ENCODE assay signal across 32 cellular contexts in genomic region chr9:83800236-83801033, GRCh38.
"Had no signal": no experiment of that assay in that cellular context is flagged by ENCODE, and none has a peak within 500 bp of the region (broad histone marks: within the 10 kb centered on the region; RNA-seq: fewer than 3 reads in every experiment).

No MANE protein-coding gene starts in this region.

- ATAC-seq: activated CD8-positive, alpha-beta T cell treated with anti-CD3 and anti-CD28 coated beads for 36 hours; activated T-cell treated with anti-CD3 and anti-CD28 coated beads, Interleukin-2, amount 50 U/mL, for 72 hours; activated T-helper 17 cell treated with anti-CD3 and anti-CD28 coated beads, Interleukin-2, amount 50 U/mL, for 72 hours had no signal

- H3K36me3 Mint-ChIP-seq: activated naive CD8-positive, alpha-beta T cell treated with anti-CD3 and anti-CD28 coated beads for 36 hours had no signal

- H3K27me3 Mint-ChIP-seq: activated B cell treated with CpG ODN at 0.5 μM for 24 hours; activated CD8-positive, alpha-beta T cell treated with anti-CD3 and anti-CD28 coated beads for 36 hours; activated naive CD8-positive, alpha-beta T cell treated with anti-CD3 and anti-CD28 coated beads for 36 hours; activated T-helper 17 cell treated with anti-CD3 and anti-CD28 coated beads, Interleukin-2, amount 50 U/mL, for 72 hours; central memory CD8-positive, alpha-beta T cell had no signal

- H3K27me3 ChIP-seq: ascending aorta, cardiac muscle cell, colonic mucosa had no signal

- H3K36me3 ChIP-seq: colonic mucosa had no signal

- H3K4me3 ChIP-seq: ascending aorta, cardiac muscle cell, colonic mucosa had no signal

- H3K4me1 ChIP-seq: ascending aorta, colonic mucosa had no signal

- H3K27ac ChIP-seq: ascending aorta, cardiac muscle cell, colonic mucosa, VCaP had no signal

- H3K9me3 Mint-ChIP-seq: activated B cell treated with CpG ODN at 0.5 μM for 24 hours; activated CD8-positive, alpha-beta T cell treated with anti-CD3 and anti-CD28 coated beads for 36 hours; activated naive CD8-positive, alpha-beta T cell treated with anti-CD3 and anti-CD28 coated beads for 36 hours; activated T-cell treated with anti-CD3 and anti-CD28 coated beads, Interleukin-2, amount 50 U/mL, for 72 hours; activated T-helper 17 cell treated with anti-CD3 and anti-CD28 coated beads, Interleukin-2, amount 50 U/mL, for 72 hours; central memory CD8-positive, alpha-beta T cell had no signal

- H3K4me1 Mint-ChIP-seq: activated B cell treated with CpG ODN at 0.5 μM for 24 hours; activated naive CD8-positive, alpha-beta T cell treated with anti-CD3 and anti-CD28 coated beads for 36 hours; activated T-helper 17 cell treated with anti-CD3 and anti-CD28 coated beads, Interleukin-2, amount 50 U/mL, for 72 hours; central memory CD8-positive, alpha-beta T cell had no signal

- DNase-seq: activated B cell treated with CpG ODN at 0.5 μM for 24 hours; activated CD4-positive, alpha-beta T cell treated with anti-CD3 and anti-CD28 coated beads for 48 hours; activated CD4-positive, alpha-beta T cell treated with anti-CD3 and anti-CD28 coated beads, Interleukin-2, amount 50 U/mL, for 4 hours; activated CD4-positive, CD25-positive, alpha-beta regulatory T cell treated with anti-CD3 and anti-CD28 coated beads, Interleukin-2, amount 50 U/mL, for 72 hours; activated CD8-positive, alpha-beta T cell treated with anti-CD3 and anti-CD28 coated beads for 36 hours; activated effector memory CD4-positive, alpha-beta T cell treated with anti-CD3 and anti-CD28 coated beads, Interleukin-2, amount 50 U/mL, for 16 hours; activated naive CD4-positive, alpha-beta T cell; activated naive CD4-positive, alpha-beta T cell treated with anti-CD3 and anti-CD28 coated beads, Interleukin-2, amount 50 U/mL, for 16 hours; activated naive CD8-positive, alpha-beta T cell treated with anti-CD3 and anti-CD28 coated beads for 36 hours; activated T-cell treated with anti-CD3 and anti-CD28 coated beads, Interleukin-2, amount 50 U/mL, for 1 hour; activated T-cell treated with anti-CD3 and anti-CD28 coated beads, Interleukin-2, amount 50 U/mL, for 72 hours; amygdala; colonic mucosa; NCI-H1048; NCI-H1105 treated with DMSO at 0.1 percent for 48 hours; NCI-H1436; NCI-H1694; NCI-H1930; NCI-H2081 treated with DMSO at 0.1 percent for 48 hours; NCI-H510A treated with DMSO at 0.1 percent for 48 hours; NCI-H526 treated with DMSO at 0.1 percent for 48 hours; NK-92 treated with Interleukin-12 subunit alpha and Interleukin-12 subunit beta, amount 100 ng/mL, for 24 hours; Right ventricle myocardium superior; SW 1271; T-helper 1 cell; T-helper 2 cell; T-helper 9 cell had no signal

- H3K27ac Mint-ChIP-seq: activated B cell treated with CpG ODN at 0.5 μM for 24 hours; activated CD8-positive, alpha-beta T cell treated with anti-CD3 and anti-CD28 coated beads for 36 hours; activated naive CD8-positive, alpha-beta T cell treated with anti-CD3 and anti-CD28 coated beads for 36 hours; activated T-cell treated with anti-CD3 and anti-CD28 coated beads, Interleukin-2, amount 50 U/mL, for 72 hours; activated T-helper 17 cell treated with anti-CD3 and anti-CD28 coated beads, Interleukin-2, amount 50 U/mL, for 72 hours had no signal

- H3K9me3 ChIP-seq: ascending aorta, colonic mucosa had no signal

- H3K4me3 Mint-ChIP-seq: activated B cell treated with CpG ODN at 0.5 μM for 24 hours; activated CD8-positive, alpha-beta T cell treated with anti-CD3 and anti-CD28 coated beads for 36 hours; activated naive CD8-positive, alpha-beta T cell treated with anti-CD3 and anti-CD28 coated beads for 36 hours; activated T-cell treated with anti-CD3 and anti-CD28 coated beads, Interleukin-2, amount 50 U/mL, for 72 hours; activated T-helper 17 cell treated with anti-CD3 and anti-CD28 coated beads, Interleukin-2, amount 50 U/mL, for 72 hours; central memory CD8-positive, alpha-beta T cell had no signal
